Comparison of ENCODE assay signal across 27 cellular contexts in genomic region chr7:85316489-85316888, GRCh38.
"Had no signal": no experiment of that assay in that cellular context is flagged by ENCODE, and none has a peak within 500 bp of the region (broad histone marks: within the 10 kb centered on the region; RNA-seq: fewer than 3 reads in every experiment).

No MANE protein-coding gene starts in this region.

- H3K36me3 Mint-ChIP-seq: stimulated activated effector memory CD8-positive, alpha-beta T cell treated with anti-CD3 and anti-CD28 coated beads, Interleukin-12 subunit alpha, Interleukin-12 subunit beta, amount 100 ng/mL, for 72 hours; stimulated activated memory B cell treated with anti-CD40 and anti-IgM and Interleukin-4, amounts not matched to agents 10 μg/mL and 1 μg/mL and 100 μg/mL, for 72 hours; stimulated activated naive B cell treated with anti-CD40 and anti-IgM and Interleukin-4, amounts not matched to agents 10 μg/mL and 1 μg/mL and 100 μg/mL, for 72 hours; type B pancreatic cell had no signal

- H3K4me3 ChIP-seq: stomach, suprapubic skin, testis, thoracic aorta, thyroid gland, tibial artery, tibial nerve, transverse colon, upper lobe of left lung, upper lobe of right lung, uterus, vagina had no signal

- DNase-seq: stimulated activated CD4-positive, alpha-beta T cell treated with anti-CD3 and anti-CD28 coated beads, Interleukin-2, amount 100 ng/mL, for 48 hours; stimulated activated CD4-positive, alpha-beta T cell treated with anti-CD3 and anti-CD28 coated beads, Interleukin-4, amount 100 ng/mL, for 1 hour; stimulated activated CD4-positive, alpha-beta T cell treated with anti-CD3 and anti-CD28 coated beads, Interleukin-4, amount 100 ng/mL, for 24 hours; stimulated activated CD4-positive, alpha-beta T cell treated with anti-CD3 and anti-CD28 coated beads, Interleukin-4, amount 100 ng/mL, for 4 hours; stimulated activated CD8-positive, alpha-beta memory T cell treated with anti-CD3 and anti-CD28 coated beads, Interleukin-4, amount 100 ng/mL, for 48 hours; stimulated activated naive B cell treated with anti-CD40 and anti-IgM and Interleukin-4, amounts not matched to agents 10 μg/mL and 1 μg/mL and 100 μg/mL, for 72 hours; stimulated activated naive CD4-positive, alpha-beta T cell treated with Interleukin-2 at 50 U/mL for 16 hours; stimulated activated naive CD8-positive, alpha-beta T cell treated with anti-CD3 and anti-CD28 coated beads, Interleukin-15, amount 100 ng/mL, for 72 hours; stimulated activated naive CD8-positive, alpha-beta T cell treated with anti-CD3 and anti-CD28 coated beads, Interleukin-15, Interleukin-2, amounts not matched to agents 100 U/mL and 50 U/mL, for 24 hours; stomach; substantia nigra; testis; thyroid gland; tibial artery; transverse colon; trophoblast cell; upper lobe of left lung; upper lobe of right lung; uterus had no signal

- H3K36me3 ChIP-seq: stomach, suprapubic skin, thoracic aorta, thyroid gland, tibial artery, tibial nerve, transverse colon, upper lobe of left lung, upper lobe of right lung, uterus, vagina had no signal

- H3K4me1 Mint-ChIP-seq: stimulated activated effector memory CD8-positive, alpha-beta T cell treated with anti-CD3 and anti-CD28 coated beads, Interleukin-12 subunit alpha, Interleukin-12 subunit beta, amount 100 ng/mL, for 72 hours; stimulated activated memory B cell treated with anti-CD40 and anti-IgM and Interleukin-4, amounts not matched to agents 10 μg/mL and 1 μg/mL and 100 μg/mL, for 72 hours; stimulated activated naive B cell treated with anti-CD40 and anti-IgM and Interleukin-4, amounts not matched to agents 10 μg/mL and 1 μg/mL and 100 μg/mL, for 72 hours; stimulated activated naive CD8-positive, alpha-beta T cell treated with anti-CD3 and anti-CD28 coated beads, Interleukin-15, amount 100 ng/mL, for 72 hours had no signal

- H3K27me3 Mint-ChIP-seq: stimulated activated memory B cell treated with anti-CD40 and anti-IgM and Interleukin-4, amounts not matched to agents 10 μg/mL and 1 μg/mL and 100 μg/mL, for 72 hours; stimulated activated naive CD8-positive, alpha-beta T cell treated with anti-CD3 and anti-CD28 coated beads, Interleukin-15, amount 100 ng/mL, for 72 hours; stimulated activated naive CD8-positive, alpha-beta T cell treated with anti-CD3 and anti-CD28 coated beads, Interleukin-15, Interleukin-2, amounts not matched to agents 100 ng/mL and 50 ng/mL, for 24 hours; type B pancreatic cell had no signal

- ATAC-seq: stimulated activated effector memory CD8-positive, alpha-beta T cell treated with anti-CD3 and anti-CD28 coated beads, Interleukin-12 subunit alpha, Interleukin-12 subunit beta, amount 100 ng/mL, for 72 hours; stimulated activated memory B cell treated with anti-CD40 and anti-IgM and Interleukin-4, amounts not matched to agents 10 μg/mL and 1 μg/mL and 100 μg/mL, for 72 hours; stimulated activated naive B cell treated with anti-CD40 and anti-IgM and Interleukin-4, amounts not matched to agents 10 μg/mL and 1 μg/mL and 100 μg/mL, for 72 hours; stimulated activated naive CD8-positive, alpha-beta T cell treated with anti-CD3 and anti-CD28 coated beads, Interleukin-15, amount 100 ng/mL, for 72 hours; stimulated activated naive CD8-positive, alpha-beta T cell treated with anti-CD3 and anti-CD28 coated beads, Interleukin-15, Interleukin-2, amounts not matched to agents 100 U/mL and 50 U/mL, for 24 hours; upper lobe of right lung had no signal

- H3K27me3 ChIP-seq: stomach, suprapubic skin, testis, thyroid gland, tibial artery, tibial nerve, transverse colon, upper lobe of left lung, upper lobe of right lung, uterus, vagina had no signal

- H3K9me3 Mint-ChIP-seq: stimulated activated memory B cell treated with anti-CD40 and anti-IgM and Interleukin-4, amounts not matched to agents 10 μg/mL and 1 μg/mL and 100 μg/mL, for 72 hours; stimulated activated naive B cell treated with anti-CD40 and anti-IgM and Interleukin-4, amounts not matched to agents 10 μg/mL and 1 μg/mL and 100 μg/mL, for 72 hours; stimulated activated naive CD8-positive, alpha-beta T cell treated with anti-CD3 and anti-CD28 coated beads, Interleukin-15, amount 100 ng/mL, for 72 hours; stimulated activated naive CD8-positive, alpha-beta T cell treated with anti-CD3 and anti-CD28 coated beads, Interleukin-15, Interleukin-2, amounts not matched to agents 100 ng/mL and 50 ng/mL, for 24 hours; type B pancreatic cell had no signal

- H3K4me3 Mint-ChIP-seq: stimulated activated effector memory CD8-positive, alpha-beta T cell treated with anti-CD3 and anti-CD28 coated beads, Interleukin-12 subunit alpha, Interleukin-12 subunit beta, amount 100 ng/mL, for 72 hours; stimulated activated memory B cell treated with anti-CD40 and anti-IgM and Interleukin-4, amounts not matched to agents 10 μg/mL and 1 μg/mL and 100 μg/mL, for 72 hours; stimulated activated naive B cell treated with anti-CD40 and anti-IgM and Interleukin-4, amounts not matched to agents 10 μg/mL and 1 μg/mL and 100 μg/mL, for 72 hours; stimulated activated naive CD8-positive, alpha-beta T cell treated with anti-CD3 and anti-CD28 coated beads, Interleukin-15, amount 100 ng/mL, for 72 hours; stimulated activated naive CD8-positive, alpha-beta T cell treated with anti-CD3 and anti-CD28 coated beads, Interleukin-15, Interleukin-2, amounts not matched to agents 100 ng/mL and 50 ng/mL, for 24 hours; type B pancreatic cell had no signal

- H3K27ac Mint-ChIP-seq: stimulated activated effector memory CD8-positive, alpha-beta T cell treated with anti-CD3 and anti-CD28 coated beads, Interleukin-12 subunit alpha, Interleukin-12 subunit beta, amount 100 ng/mL, for 72 hours; stimulated activated memory B cell treated with anti-CD40 and anti-IgM and Interleukin-4, amounts not matched to agents 10 μg/mL and 1 μg/mL and 100 μg/mL, for 72 hours; stimulated activated naive B cell treated with anti-CD40 and anti-IgM and Interleukin-4, amounts not matched to agents 10 μg/mL and 1 μg/mL and 100 μg/mL, for 72 hours; stimulated activated naive CD8-positive, alpha-beta T cell treated with anti-CD3 and anti-CD28 coated beads, Interleukin-15, amount 100 ng/mL, for 72 hours; stimulated activated naive CD8-positive, alpha-beta T cell treated with anti-CD3 and anti-CD28 coated beads, Interleukin-15, Interleukin-2, amounts not matched to agents 100 ng/mL and 50 ng/mL, for 24 hours; type B pancreatic cell had no signal

- H3K9me3 ChIP-seq: stomach, suprapubic skin, testis, thoracic aorta, thyroid gland, tibial artery, tibial nerve, transverse colon, upper lobe of left lung, upper lobe of right lung, uterus, vagina had no signal

- H3K4me1 ChIP-seq: stomach, suprapubic skin, testis, thyroid gland, tibial artery, tibial nerve, transverse colon, upper lobe of left lung, upper lobe of right lung, uterus, vagina had no signal

- H3K27ac ChIP-seq: stomach, suprapubic skin, testis, thoracic aorta, thyroid gland, tibial artery, tibial nerve, transverse colon, upper lobe of left lung, upper lobe of right lung, uterus, vagina had no signal
